In genomic region chr1:24934300-24935195, GRCh38 we compare ENCODE assay signal across 18 cellular contexts. TPM values are rescaled to one million over a fixed set of nuclear protein-coding genes. Genes with fewer than 3 reads are reported as not detected.
DNase-seq lines count a peak whose midpoint lies in the region; ATAC-seq and TF ChIP-seq lines count a peak whose summit lies in the region.
"Had no signal": no experiment of that assay in that cellular context is flagged by ENCODE, and none has a peak within 500 bp of the region (broad histone marks: within the 10 kb centered on the region; RNA-seq: fewer than 3 reads in every experiment).

No MANE protein-coding gene starts in this region.

- H3K27me3 ChIP-seq in Karpas-422 (ENCODE audit: low read length) (no peaks in the 10 kb centered on the region), sigmoid colon (peaks cover 34 to 62% (median 51%) of the 10 kb centered on the region in 3 donors)

- DNase-seq in activated naive CD4-positive, alpha-beta T cell treated with anti-CD3 and anti-CD28 coated beads for 36 hours, result no peak
- no peak for DNase-seq in activated naive CD4-positive, alpha-beta T cell treated with anti-CD3 and anti-CD28 coated beads, Interleukin-2, amount 50 U/mL, for 16 hours
- DNase-seq in Karpas-422 (peak; percentile 54), sigmoid colon (peak; percentile 53), NCI-H1105 treated with DMSO at 0.1 percent for 48 hours (lab: John Stamatoyannopoulos, UW) (no peak), SIG-M5 (lab: John Stamatoyannopoulos, UW) (no peak)
- no peak for DNase-seq in central memory CD8-positive, alpha-beta T cell (ENCODE audit: low spot score in 2 of 2)
- no peak for DNase-seq in activated CD4-positive, alpha-beta memory T cell treated with anti-CD3 and anti-CD28 coated beads for 36 hours
- DNase-seq: activated CD4-positive, alpha-beta memory T cell treated with anti-CD3 and anti-CD28 coated beads, Interleukin-2, amount 10 ng/mL, durations not matched to agents 7 days and 5 days; activated naive CD4-positive, alpha-beta T cell; DMS153; mesenchymal stem cell; NCI-H2107; NCI-H774; nucleus accumbens; T-helper 9 cell had no signal

- TF ChIP-seq POLR2A in sigmoid colon (IDR thresholded peaks at IDR 0.05), result no peak

- WGBS in sigmoid colon, 2 donors, result 55 to 60% methylated on average over 16 of the region's 16 CpGs

- peak overlapping the region; percentile 40 for H3K27ac Mint-ChIP-seq in activated naive CD4-positive, alpha-beta T cell treated with anti-CD3 and anti-CD28 coated beads for 36 hours
- H3K27ac Mint-ChIP-seq in central memory CD8-positive, alpha-beta T cell (ENCODE audit: low read depth), result peak overlapping the region; percentile 59
- no peak overlapping the region for H3K27ac Mint-ChIP-seq in activated CD4-positive, alpha-beta memory T cell treated with anti-CD3 and anti-CD28 coated beads for 36 hours
- H3K27ac Mint-ChIP-seq: activated CD4-positive, alpha-beta memory T cell treated with anti-CD3 and anti-CD28 coated beads, Interleukin-2, amount 10 ng/mL, durations not matched to agents 7 days and 5 days had no signal

- H3K79me2 ChIP-seq in Karpas-422 (ENCODE audit: low read length), result peaks cover under 1% of the 10 kb centered on the region; the same call in 1 of the 2 replicates

- H2AFZ ChIP-seq in Karpas-422 (ENCODE audit: low read length), result no peak overlapping the region

- H3K9me2 ChIP-seq in Karpas-422 (replicated peaks; ENCODE audit: insufficient read depth, low read length), result no peaks in the 10 kb centered on the region

- no peaks in the 10 kb centered on the region for H3K27me3 Mint-ChIP-seq in activated naive CD4-positive, alpha-beta T cell treated with anti-CD3 and anti-CD28 coated beads for 36 hours (ENCODE audit: low read depth)
- no peaks in the 10 kb centered on the region for H3K27me3 Mint-ChIP-seq in central memory CD8-positive, alpha-beta T cell
- no peaks in the 10 kb centered on the region for H3K27me3 Mint-ChIP-seq in activated CD4-positive, alpha-beta memory T cell treated with anti-CD3 and anti-CD28 coated beads for 36 hours
- H3K27me3 Mint-ChIP-seq: activated CD4-positive, alpha-beta memory T cell treated with anti-CD3 and anti-CD28 coated beads, Interleukin-2, amount 10 ng/mL, durations not matched to agents 7 days and 5 days had no signal

- no peak overlapping the region for H3K27ac ChIP-seq in Karpas-422 (ENCODE audit: low read length)
- H3K27ac ChIP-seq in sigmoid colon, result no peak overlapping the region
- H3K27ac ChIP-seq: cardiac muscle cell had no signal

- peaks cover 30% of the 10 kb centered on the region for H3K4me1 ChIP-seq in Karpas-422 (ENCODE audit: low read length)
- H3K4me1 ChIP-seq in sigmoid colon, result peaks cover 0 to 30% (median 26%) of the 10 kb centered on the region in 4 donors

- H3K9me3 Mint-ChIP-seq in activated naive CD4-positive, alpha-beta T cell treated with anti-CD3 and anti-CD28 coated beads for 36 hours, result no peaks in the 10 kb centered on the region
- H3K9me3 Mint-ChIP-seq in central memory CD8-positive, alpha-beta T cell, result no peaks in the 10 kb centered on the region
- no peaks in the 10 kb centered on the region for H3K9me3 Mint-ChIP-seq in activated CD4-positive, alpha-beta memory T cell treated with anti-CD3 and anti-CD28 coated beads for 36 hours
- H3K9me3 Mint-ChIP-seq: activated CD4-positive, alpha-beta memory T cell treated with anti-CD3 and anti-CD28 coated beads, Interleukin-2, amount 10 ng/mL, durations not matched to agents 7 days and 5 days had no signal

- no peak for TF ChIP-seq CTCF in sigmoid colon (IDR thresholded peaks at IDR 0.05)

- no peak overlapping the region for H3K4me3 ChIP-seq in Karpas-422 (ENCODE audit: low read length)
- no peak overlapping the region for H3K4me3 ChIP-seq in sigmoid colon
- H3K4me3 ChIP-seq: cardiac muscle cell, skin epidermis had no signal

- H3K4me3 Mint-ChIP-seq in activated naive CD4-positive, alpha-beta T cell treated with anti-CD3 and anti-CD28 coated beads for 36 hours, result no peak overlapping the region
- H3K4me3 Mint-ChIP-seq in central memory CD8-positive, alpha-beta T cell, result no peak overlapping the region
- no peak overlapping the region for H3K4me3 Mint-ChIP-seq in activated CD4-positive, alpha-beta memory T cell treated with anti-CD3 and anti-CD28 coated beads for 36 hours
- H3K4me3 Mint-ChIP-seq: activated CD4-positive, alpha-beta memory T cell treated with anti-CD3 and anti-CD28 coated beads, Interleukin-2, amount 10 ng/mL, durations not matched to agents 7 days and 5 days had no signal

- no peaks in the 10 kb centered on the region for H3K36me3 ChIP-seq in Karpas-422 (ENCODE audit: insufficient read depth, low read length)
- H3K36me3 ChIP-seq in sigmoid colon, result no peaks in the 10 kb centered on the region
- H3K36me3 ChIP-seq: cardiac muscle cell had no signal

- H3K4me1 Mint-ChIP-seq in activated naive CD4-positive, alpha-beta T cell treated with anti-CD3 and anti-CD28 coated beads for 36 hours (ENCODE audit: low read depth), result peaks cover 61% of the 10 kb centered on the region
- H3K4me1 Mint-ChIP-seq in central memory CD8-positive, alpha-beta T cell, result peaks cover 32% of the 10 kb centered on the region
- H3K4me1 Mint-ChIP-seq in activated CD4-positive, alpha-beta memory T cell treated with anti-CD3 and anti-CD28 coated beads for 36 hours (ENCODE audit: low read depth), result peaks cover 69% of the 10 kb centered on the region

- POLR2A ChIA-PET in activated CD4-positive, alpha-beta memory T cell treated with anti-CD3 and anti-CD28 coated beads for 36 hours (lab: Charles Lee), result interaction anchor here (1.2 kb wide), 1 partner anchor 19 kb away, joined by 3 read pairs; no protein-coding TSS in a partner anchor

- no peaks in the 10 kb centered on the region for H3K9me3 ChIP-seq in Karpas-422 (ENCODE audit: low read length)
- H3K9me3 ChIP-seq in sigmoid colon, result no peaks in the 10 kb centered on the region

- peaks cover 13% of the 10 kb centered on the region for H3K36me3 Mint-ChIP-seq in activated naive CD4-positive, alpha-beta T cell treated with anti-CD3 and anti-CD28 coated beads for 36 hours (ENCODE audit: low read depth)
- H3K36me3 Mint-ChIP-seq in central memory CD8-positive, alpha-beta T cell (ENCODE audit: insufficient read depth), result peaks cover 32% of the 10 kb centered on the region
- peaks cover 34% of the 10 kb centered on the region for H3K36me3 Mint-ChIP-seq in activated CD4-positive, alpha-beta memory T cell treated with anti-CD3 and anti-CD28 coated beads for 36 hours

- intact Hi-C loops in activated naive CD4-positive, alpha-beta T cell treated with anti-CD3 and anti-CD28 coated beads for 36 hours (cut with micrococcal nuclease), result loop anchor here (1.0 to 10.0 kb wide), 2 partner anchors 21 to 270 kb away; no protein-coding TSS in a partner anchor
- intact Hi-C loops in sigmoid colon (cut with DNase I), result loop anchor here (5.0 to 10.0 kb wide), 4 partner anchors 88 to 270 kb away; no protein-coding TSS in a partner anchor
- intact Hi-C loops in activated CD4-positive, alpha-beta memory T cell treated with anti-CD3 and anti-CD28 coated beads for 36 hours (cut with micrococcal nuclease), result no loop called here

- H4K20me1 ChIP-seq in Karpas-422 (ENCODE audit: insufficient read depth, low read depth, low read length), result 0 out of 2 replicates have a peak, but pooled peaks cover 2% of the 10 kb centered on the region

- no peak for ATAC-seq in central memory CD8-positive, alpha-beta T cell (replicated peaks; ENCODE audit: extremely low read depth, poor library complexity, severe bottlenecking)

- CTCF ChIA-PET in activated naive CD4-positive, alpha-beta T cell treated with anti-CD3 and anti-CD28 coated beads for 36 hours (lab: Charles Lee), result interaction anchor here (1.6 to 10.5 kb wide), 3 partner anchors 37 to 166 kb away, joined by 4 to 144 read pairs (median 32); no protein-coding TSS in a partner anchor
- CTCF ChIA-PET in activated CD4-positive, alpha-beta memory T cell treated with anti-CD3 and anti-CD28 coated beads for 36 hours (lab: Charles Lee), result interaction anchor here (0.8 to 12.0 kb wide), 5 partner anchors 13 to 166 kb away, joined by 3 to 290 read pairs (median 4); no protein-coding TSS in a partner anchor

- peak overlapping the region; percentile 9 for H3K4me2 ChIP-seq in Karpas-422 (ENCODE audit: low read depth, low read length, poor library complexity, severe bottlenecking)

- no peak for TF ChIP-seq EP300 in sigmoid colon (IDR thresholded peaks at IDR 0.05)

- no peak overlapping the region; the same call in 1 of the 2 replicates for H3K9ac ChIP-seq in Karpas-422 (ENCODE audit: low read length)

RNA-seq across cellular contexts. Expression of gene RUNX3, which starts 4.5 kb away (rescaled TPM):
- total RNA-seq in activated naive CD4-positive, alpha-beta T cell treated with anti-CD3 and anti-CD28 coated beads for 36 hours, result 10 to 100 TPM; 72.3 to 83.8 TPM
- total RNA-seq in Karpas-422 (2014; rRNA removed; shearing (Covaris generic); ENCODE audit: low replicate concordance), result 35.2 and 36.6 TPM in 2 replicates
- total RNA-seq in sigmoid colon, result 1 to 10 TPM in 1 of 4 donors, under 1 TPM in 2, not detected in 1; 0.36 to 1.2 (median 0.49) TPM
- polyA plus RNA-seq in sigmoid colon, result 10 to 100 TPM in 1 of 3 donors, 1 to 10 TPM in 2; 1.2 to 18.0 (median 3.7) TPM
- 100 to 1,000 TPM; 153 to 155 TPM for total RNA-seq in activated CD4-positive, alpha-beta memory T cell treated with anti-CD3 and anti-CD28 coated beads for 36 hours
- total RNA-seq: cardiac muscle cell had no signal
- polyA plus RNA-seq: cardiac muscle cell had no signal

Comparison
In these comparisons a context has a peak if more than half of its experiments do, and no peak if none do; other contexts are left out.
1. DNase-seq: peak in Karpas-422 (single experiment) and sigmoid colon (single experiment); none in activated naive CD4-positive, alpha-beta T cell treated with anti-CD3 and anti-CD28 coated beads for 36 hours (single experiment), activated naive CD4-positive, alpha-beta T cell treated with anti-CD3 and anti-CD28 coated beads, Interleukin-2, amount 50 U/mL, for 16 hours (single experiment), central memory CD8-positive, alpha-beta T cell (0 of 2), NCI-H1105 treated with DMSO at 0.1 percent for 48 hours (single experiment), SIG-M5 (single experiment) and activated CD4-positive, alpha-beta memory T cell treated with anti-CD3 and anti-CD28 coated beads for 36 hours (single experiment).
2. RNA of gene RUNX3, which starts 4.5 kb away (total RNA-seq): 153 to 155 TPM in activated CD4-positive, alpha-beta memory T cell treated with anti-CD3 and anti-CD28 coated beads for 36 hours, 72.3 to 83.8 TPM in activated naive CD4-positive, alpha-beta T cell treated with anti-CD3 and anti-CD28 coated beads for 36 hours and 35.2 to 36.6 TPM in Karpas-422; 0.36 to 1.2 TPM in sigmoid colon; every median in the first group is over 10 times any median in the second.